Comparison of ENCODE assay signal across 16 cellular contexts in genomic region chr12:7842444-7842843, GRCh38. TPM values are rescaled to one million over a fixed set of nuclear protein-coding genes. Genes with fewer than 3 reads are reported as not detected.
"Had no signal": no experiment of that assay in that cellular context is flagged by ENCODE, and none has a peak within 500 bp of the region (broad histone marks: within the 10 kb centered on the region; RNA-seq: fewer than 3 reads in every experiment).

No MANE protein-coding gene starts in this region.

RNA-seq across cellular contexts. Expression of gene SLC2A14, which starts 30.3 kb away (rescaled TPM):
- total RNA-seq: esophagus squamous epithelium; glomerular endothelial cell; occipital lobe; stomach; T-helper 2 cell treated with Interferon-gamma antibody and Interleukin-4, amounts not matched to agents 100 ng/mL and 5 ng/mL, for 36 hours; upper lobe of right lung had no signal
- polyA plus RNA-seq: heart right ventricle, neural cell had no signal

RNA-seq across cellular contexts. Expression of gene NANOG, which starts 53.2 kb away (rescaled TPM):
- total RNA-seq: activated CD4-positive, alpha-beta T cell treated with anti-CD3 and anti-CD28 coated beads, Interleukin-2, amount 10 ng/mL, durations not matched to agents 7 days and 5 days; activated CD8-positive, alpha-beta memory T cell treated with anti-CD3 and anti-CD28 coated beads, Interleukin-2, amount 10 ng/mL, durations not matched to agents 7 days and 5 days; activated CD8-positive, alpha-beta T cell treated with anti-CD3 and anti-CD28 coated beads, Interleukin-2, amount 10 ng/mL, durations not matched to agents 7 days and 5 days; cardiac septum; occipital lobe; T-helper 2 cell treated with Interferon-gamma antibody and Interleukin-4, amounts not matched to agents 100 ng/mL and 5 ng/mL, for 36 hours; upper lobe of right lung had no signal
- polyA plus RNA-seq: adipose tissue, heart right ventricle, neural cell, psoas muscle, sigmoid colon, small intestine, stomach had no signal
